ENCODE assay signal across 1 cellular context in the genomic region with DNA sequence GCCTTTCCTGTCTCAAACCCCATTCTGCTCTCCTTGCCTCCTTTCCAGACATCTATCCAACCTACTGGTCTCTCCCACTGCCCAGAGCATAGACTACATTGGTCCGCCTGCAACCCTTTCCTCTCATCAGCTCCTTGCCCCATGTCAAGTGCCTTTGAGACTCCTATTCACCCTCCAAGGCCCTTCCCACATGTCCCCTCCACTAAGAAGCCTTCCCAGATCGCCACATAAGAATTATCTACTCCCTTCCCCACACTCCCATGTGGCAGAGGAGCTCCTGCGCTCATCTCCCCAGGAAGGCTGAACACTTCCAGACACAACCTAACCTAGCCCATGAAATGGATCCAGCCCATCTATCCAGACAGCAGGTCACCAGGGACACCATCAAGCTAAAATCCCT.
TF ChIP-seq lines count a peak whose summit lies in the region.

No MANE protein-coding gene starts in this region.

TF ChIP-seq in endothelial cell of umbilical vein, 7 proteins besides CTCF, POLR2A, EP300 and RAD21:
- TF ChIP-seq JUN (IDR thresholded peaks at IDR 0.05; ENCODE audit: borderline replicate concordance, insufficient read depth, insufficient read length, low read depth) (no peak), POLR2AphosphoS5 (IDR thresholded peaks at IDR 0.05; ENCODE audit: insufficient read depth, low read depth, low read length) (no peak), MYC (IDR thresholded peaks at IDR 0.05; ENCODE audit: low read depth, low read length) (no peak), GATA2 (IDR thresholded peaks at IDR 0.05; ENCODE audit: insufficient read depth, insufficient read length, low read depth, low read length) (no peak), EZH2 (IDR thresholded peaks at IDR 0.05; ENCODE audit: borderline replicate concordance, low read depth, low read length, severe bottlenecking) (no peak), FOS (IDR thresholded peaks at IDR 0.05; ENCODE audit: borderline replicate concordance, insufficient read depth, low read length) (no peak)
- TF ChIP-seq, protein P1, sequence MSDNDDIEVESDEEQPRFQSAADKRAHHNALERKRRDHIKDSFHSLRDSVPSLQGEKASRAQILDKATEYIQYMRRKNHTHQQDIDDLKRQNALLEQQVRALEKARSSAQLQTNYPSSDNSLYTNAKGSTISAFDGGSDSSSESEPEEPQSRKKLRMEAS (IDR thresholded peaks at IDR 0.05; ENCODE audit: insufficient read depth, insufficient read length), result no peak
